ENCODE assay signal across 9 cellular contexts in genomic region chr20:371755-372542, GRCh38. TPM values are rescaled to one million over a fixed set of nuclear protein-coding genes. Genes with fewer than 3 reads are reported as not detected.
DNase-seq lines count a peak whose midpoint lies in the region; ATAC-seq and TF ChIP-seq lines count a peak whose summit lies in the region.
"Had no signal": no experiment of that assay in that cellular context is flagged by ENCODE, and none has a peak within 500 bp of the region (broad histone marks: within the 10 kb centered on the region; RNA-seq: fewer than 3 reads in every experiment).

No MANE protein-coding gene starts in this region.

- H3K27me3 ChIP-seq in stomach, result no peaks in the 10 kb centered on the region

- DNase-seq in stimulated activated naive CD8-positive, alpha-beta T cell treated with anti-CD3 and anti-CD28 coated beads, Interleukin-15, amount 100 ng/mL, for 72 hours, result no peak
- no peak for DNase-seq in stimulated activated naive CD8-positive, alpha-beta T cell treated with anti-CD3 and anti-CD28 coated beads, Interleukin-15, Interleukin-2, amounts not matched to agents 100 U/mL and 50 U/mL, for 24 hours
- DNase-seq in SW480 (ENCODE audit: low spot score) (peak; percentile 89), cardiac septum (ENCODE audit: low spot score) (peak; percentile 83), stomach (peak; percentile 71), DMS114 treated with DMSO at 0.1 percent for 48 hours (lab: John Stamatoyannopoulos, UW; ENCODE audit: unreplicated experiment) (no peak)
- no peak for DNase-seq in stimulated activated CD4-positive, alpha-beta T cell treated with anti-CD3 and anti-CD28 coated beads, Interleukin-1b, Interleukin-23, amount 100 ng/mL, for 48 hours

- H3K4me1 ChIP-seq in stomach, result peaks cover 25 to 31% (median 30%) of the 10 kb centered on the region in 4 donors

- H3K9me3 ChIP-seq in stomach, result no peaks in the 10 kb centered on the region

- ATAC-seq in stimulated activated naive CD8-positive, alpha-beta T cell treated with anti-CD3 and anti-CD28 coated beads, Interleukin-15, amount 100 ng/mL, for 72 hours, result peak; percentile 69
- ATAC-seq in stimulated activated naive CD8-positive, alpha-beta T cell treated with anti-CD3 and anti-CD28 coated beads, Interleukin-15, Interleukin-2, amounts not matched to agents 100 U/mL and 50 U/mL, for 24 hours, result no peak
- no peak for ATAC-seq in HG03159 (IDR thresholded peaks at IDR 0.05; ENCODE audit: unreplicated experiment)

- H3K9me3 Mint-ChIP-seq in stimulated activated naive CD8-positive, alpha-beta T cell treated with anti-CD3 and anti-CD28 coated beads, Interleukin-15, amount 100 ng/mL, for 72 hours, result no peaks in the 10 kb centered on the region

- peak overlapping the region in 1 of 2 donors; percentile 15 for H3K4me3 Mint-ChIP-seq in stimulated activated naive CD8-positive, alpha-beta T cell treated with anti-CD3 and anti-CD28 coated beads, Interleukin-15, amount 100 ng/mL, for 72 hours

- intact Hi-C loops in cardiac septum (cut with DNase I), result no loop called here
- intact Hi-C loops in stomach (cut with DNase I; ENCODE audit: low total_unique reads), result no loop called here

- TF ChIP-seq POLR2A in stomach (IDR thresholded peaks at IDR 0.05), result no peak

- no peak for TF ChIP-seq EP300 in stomach (IDR thresholded peaks at IDR 0.05)

- H3K27ac Mint-ChIP-seq in stimulated activated naive CD8-positive, alpha-beta T cell treated with anti-CD3 and anti-CD28 coated beads, Interleukin-15, amount 100 ng/mL, for 72 hours, result peak overlapping the region; percentile 81 to 91

- peak overlapping the region in 4 of 5 donors; percentile 1 to 70 (median 56) for H3K27ac ChIP-seq in stomach

- no peak for TF ChIP-seq CTCF in stomach (IDR thresholded peaks at IDR 0.05)

- peaks cover 15% of the 10 kb centered on the region for H3K27me3 Mint-ChIP-seq in stimulated activated naive CD8-positive, alpha-beta T cell treated with anti-CD3 and anti-CD28 coated beads, Interleukin-15, amount 100 ng/mL, for 72 hours

- no peak overlapping the region for H3K4me3 ChIP-seq in stomach
- H3K4me3 ChIP-seq: GM12878 had no signal

- no peaks in the 10 kb centered on the region for H3K36me3 ChIP-seq in stomach

- WGBS in stomach, 5 donors, result 54 to 79% (median 72%) methylated on average over 9 to 10 of the region's 10 CpGs

- peaks cover 31% of the 10 kb centered on the region for H3K4me1 Mint-ChIP-seq in stimulated activated naive CD8-positive, alpha-beta T cell treated with anti-CD3 and anti-CD28 coated beads, Interleukin-15, amount 100 ng/mL, for 72 hours

RNA-seq across cellular contexts. Expression of gene TRIB3, which starts 8.6 kb away (rescaled TPM):
- total RNA-seq in cardiac septum (1.3 TPM), stomach (10 to 100 TPM in 2 of 5 donors, 1 to 10 TPM in 3; 1.7 to 17.7 (median 3.6) TPM)
- 10 to 100 TPM in 2 of 3 donors, 1 to 10 TPM in 1; 8.7 to 15.8 (median 12.6) TPM for polyA plus RNA-seq in stomach

RNA-seq across cellular contexts. Expression of gene NRSN2, which starts 25.0 kb away (rescaled TPM):
- total RNA-seq in cardiac septum, result 23.9 TPM
- 10 to 100 TPM in 4 of 5 donors, under 1 TPM in 1; 0.89 to 36.5 (median 15.2) TPM for total RNA-seq in stomach
- polyA plus RNA-seq in stomach, result 10 to 100 TPM in 2 of 3 donors, 1 to 10 TPM in 1; 9.8 to 21.0 (median 20.2) TPM

RNA-seq across cellular contexts. Expression of gene RBCK1, which starts 36.1 kb away (rescaled TPM):
- 44.3 TPM for total RNA-seq in cardiac septum
- 100 to 1,000 TPM in 3 of 5 donors, 10 to 100 TPM in 2; 30.7 to 211 (median 161) TPM for total RNA-seq in stomach
- 100 to 1,000 TPM in 1 of 3 donors, 10 to 100 TPM in 2; 69.0 to 115 (median 81.1) TPM for polyA plus RNA-seq in stomach

RNA-seq across cellular contexts. Expression of gene SOX12, which starts 46.6 kb away (rescaled TPM):
- 10.6 TPM for total RNA-seq in cardiac septum
- total RNA-seq in stomach, result 10 to 100 TPM in 2 of 5 donors, 1 to 10 TPM in 3; 1.5 to 20.3 (median 5.4) TPM
- polyA plus RNA-seq in stomach, result 1 to 10 TPM; 1.7 to 2.8 (median 2.6) TPM

Comparison
In these comparisons a context has a peak if more than half of its experiments do, and no peak if none do; other contexts are left out.
1. DNase-seq: peak in SW480 (single experiment), cardiac septum (single experiment) and stomach (single experiment); none in stimulated activated naive CD8-positive, alpha-beta T cell treated with anti-CD3 and anti-CD28 coated beads, Interleukin-15, amount 100 ng/mL, for 72 hours (0 of 2), stimulated activated naive CD8-positive, alpha-beta T cell treated with anti-CD3 and anti-CD28 coated beads, Interleukin-15, Interleukin-2, amounts not matched to agents 100 U/mL and 50 U/mL, for 24 hours (single experiment), DMS114 treated with DMSO at 0.1 percent for 48 hours (single experiment) and stimulated activated CD4-positive, alpha-beta T cell treated with anti-CD3 and anti-CD28 coated beads, Interleukin-1b, Interleukin-23, amount 100 ng/mL, for 48 hours (single experiment).